Comparison of ENCODE assay signal across 1 cellular context in genomic region chr22:37633082-37633692, GRCh38.
TF ChIP-seq lines count a peak whose summit lies in the region.

No MANE protein-coding gene starts in this region.

TF ChIP-seq in H1, 55 proteins besides CTCF, POLR2A, EP300 and RAD21:
- no peak for TF ChIP-seq BCL11A (IDR thresholded peaks at IDR 0.05; ENCODE audit: low read depth in 2 of 2, low read length in 2 of 2)
- TF ChIP-seq JUND (IDR thresholded peaks at IDR 0.05; ENCODE audit: low read length) = no peak
- no peak for TF ChIP-seq NANOG (IDR thresholded peaks at IDR 0.05; ENCODE audit: insufficient read depth, low read depth, low read length, poor library complexity, severe bottlenecking)
- no peak for TF ChIP-seq SP2 (IDR thresholded peaks at IDR 0.05; ENCODE audit: low read length)
- TF ChIP-seq POLR2AphosphoS5 (IDR thresholded peaks at IDR 0.05; ENCODE audit: low read depth, low read length) = no peak
- TF ChIP-seq TAF7 (optimal IDR thresholded peaks at IDR 0.05; ENCODE audit: borderline replicate concordance, low read depth, low read length) = no peak
- no peak for TF ChIP-seq CREB1 (IDR thresholded peaks at IDR 0.05)
- no peak for TF ChIP-seq EGR1 (IDR thresholded peaks at IDR 0.05; ENCODE audit: borderline replicate concordance, low read depth, low read length)
